ENCODE assay signal across 9 cellular contexts in the genomic region with DNA sequence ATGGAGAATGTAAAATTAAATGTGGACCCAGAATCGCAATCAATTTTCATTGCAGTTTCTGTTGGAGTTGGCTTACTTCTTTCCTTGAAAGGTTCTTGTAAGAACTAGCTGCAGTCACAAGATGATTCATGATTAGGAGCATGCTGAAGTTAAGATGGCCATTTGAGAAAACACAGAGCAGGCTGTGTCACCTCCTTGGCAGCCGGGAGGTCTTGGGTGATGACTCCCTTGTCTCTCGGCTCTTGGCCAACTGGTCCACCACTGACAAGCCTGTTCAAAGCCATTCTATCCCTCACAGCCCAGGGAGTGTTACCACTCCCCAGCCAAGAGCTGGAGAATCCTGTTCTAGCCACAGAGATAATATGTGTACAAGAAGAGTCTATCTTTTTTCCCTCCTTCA. TPM values are rescaled to one million over a fixed set of nuclear protein-coding genes. Genes with fewer than 3 reads are reported as not detected.
DNase-seq lines count a peak whose midpoint lies in the region; TF ChIP-seq lines count a peak whose summit lies in the region.
"Had no signal": no experiment of that assay in that cellular context is flagged by ENCODE, and none has a peak within 500 bp of the region (broad histone marks: within the 10 kb centered on the region; RNA-seq: fewer than 3 reads in every experiment).

No MANE protein-coding gene starts in this region.

- TF ChIP-seq POLR2A in thyroid gland (IDR thresholded peaks at IDR 0.05) = no peak

- peak; percentile 58 for DNase-seq in HFF-Myc (ENCODE audit: extremely low read depth, low read depth)
- DNase-seq in brain microvascular endothelial cell = peak; percentile 96
- peak; percentile 85 for DNase-seq in kidney glomerular epithelial cell (lab: John Stamatoyannopoulos, UW)
- DNase-seq in thyroid gland = peak; percentile 24 to 29
- DNase-seq in DMS 273 treated with DMSO at 0.1 percent for 48 hours (lab: John Stamatoyannopoulos, UW) = no peak
- DNase-seq in stimulated activated CD8-positive, alpha-beta memory T cell treated with anti-CD3 and anti-CD28 coated beads, Interleukin-4, amount 100 ng/mL, for 48 hours = no peak
- no peak for DNase-seq in NK-92 (lab: John Stamatoyannopoulos, UW; ENCODE audit: unreplicated experiment)
- DNase-seq in activated CD4-positive, alpha-beta T cell treated with anti-CD3 and anti-CD28 coated beads, Interleukin-2, amount 50 U/mL, for 1 hour = no peak
- DNase-seq: activated B cell treated with CpG ODN at 0.5 μM for 24 hours had no signal

- WGBS in thyroid gland, 2 donors = 69 to 80% methylated on average over 3 of the region's 3 CpGs

- H3K4me3 ChIP-seq in HFF-Myc (replicated peaks; ENCODE audit: low read depth, low read length) = no peak overlapping the region
- no peak overlapping the region for H3K4me3 ChIP-seq in brain microvascular endothelial cell (ENCODE audit: low read depth, low read length)
- no peak overlapping the region for H3K4me3 ChIP-seq in thyroid gland (replicated peaks in 1 of 3)

- H3K36me3 ChIP-seq in brain microvascular endothelial cell (replicated peaks) (no peaks in the 10 kb centered on the region), thyroid gland (no peaks in the 10 kb centered on the region)

- in situ Hi-C loops in brain microvascular endothelial cell (cut with HindIII; ENCODE audit: low pct_ligation_motif_present, low sequenced_read_pairs) = no loop called here

- no peak for TF ChIP-seq CTCF in HFF-Myc (IDR thresholded peaks at IDR 0.05; ENCODE audit: low read depth, low read length, missing control alignments)
- TF ChIP-seq CTCF in brain microvascular endothelial cell (IDR thresholded peaks at IDR 0.05; ENCODE audit: low read depth, low read length, missing control alignments) = no peak
- TF ChIP-seq CTCF in thyroid gland (IDR thresholded peaks at IDR 0.05) = no peak

- intact Hi-C loops in thyroid gland (cut with DNase I) = no loop called here

- peak overlapping the region; percentile 54 for H3K27ac ChIP-seq in brain microvascular endothelial cell
- H3K27ac ChIP-seq in thyroid gland = no peak overlapping the region

- H3K9me3 ChIP-seq in thyroid gland = no peaks in the 10 kb centered on the region

- no peaks in the 10 kb centered on the region for H3K27me3 ChIP-seq in brain microvascular endothelial cell (replicated peaks)
- no peaks in the 10 kb centered on the region for H3K27me3 ChIP-seq in thyroid gland

- no peaks in the 10 kb centered on the region for H3K4me1 ChIP-seq in thyroid gland

RNA-seq across cellular contexts. Expression of a gene that starts 40.6 kb away (rescaled TPM):
- total RNA-seq in thyroid gland = not detected
- total RNA-seq: activated B cell treated with CpG ODN at 0.5 μM for 24 hours had no signal

RNA-seq across cellular contexts. Expression of a gene that starts 58.9 kb away (rescaled TPM):
- total RNA-seq in thyroid gland = 10 to 100 TPM; 17.5 to 86.1 (median 35.4) TPM
- total RNA-seq: activated B cell treated with CpG ODN at 0.5 μM for 24 hours had no signal

Comparison
In these comparisons a context has a peak if more than half of its experiments do, and no peak if none do; other contexts are left out.
1. DNase-seq: peak in HFF-Myc (single experiment), brain microvascular endothelial cell (single experiment), kidney glomerular epithelial cell (single experiment) and thyroid gland (2 of 2); none in DMS 273 treated with DMSO at 0.1 percent for 48 hours (single experiment), stimulated activated CD8-positive, alpha-beta memory T cell treated with anti-CD3 and anti-CD28 coated beads, Interleukin-4, amount 100 ng/mL, for 48 hours (single experiment), NK-92 (single experiment) and activated CD4-positive, alpha-beta T cell treated with anti-CD3 and anti-CD28 coated beads, Interleukin-2, amount 50 U/mL, for 1 hour (single experiment).